8 cellular contexts compared by ENCODE assay signal in genomic region chrX:134238144-134238543, GRCh38. TPM values are rescaled to one million over a fixed set of nuclear protein-coding genes. Genes with fewer than 3 reads are reported as not detected.
"Had no signal": no experiment of that assay in that cellular context is flagged by ENCODE, and none has a peak within 500 bp of the region (broad histone marks: within the 10 kb centered on the region; RNA-seq: fewer than 3 reads in every experiment).

No MANE protein-coding gene starts in this region.

RNA-seq across cellular contexts. Expression of gene CCDC160, which starts 1.2 kb away (rescaled TPM):
- total RNA-seq: activated CD8-positive, alpha-beta memory T cell treated with anti-CD3 and anti-CD28 coated beads for 36 hours; activated naive CD8-positive, alpha-beta T cell treated with anti-CD3 and anti-CD28 coated beads, Interleukin-2, amount 10 ng/mL, durations not matched to agents 7 days and 5 days; activated T-cell treated with anti-CD3 and anti-CD28 coated beads, Interleukin-2, amount 50 U/mL, for 4 hours; endothelial cell of umbilical vein; esophagus muscularis mucosa; naive thymus-derived CD8-positive, alpha-beta T cell; pulmonary artery endothelial cell; right cardiac atrium had no signal
- polyA plus RNA-seq: endothelial cell of umbilical vein; naive thymus-derived CD8-positive, alpha-beta T cell had no signal
